In the genomic region with DNA sequence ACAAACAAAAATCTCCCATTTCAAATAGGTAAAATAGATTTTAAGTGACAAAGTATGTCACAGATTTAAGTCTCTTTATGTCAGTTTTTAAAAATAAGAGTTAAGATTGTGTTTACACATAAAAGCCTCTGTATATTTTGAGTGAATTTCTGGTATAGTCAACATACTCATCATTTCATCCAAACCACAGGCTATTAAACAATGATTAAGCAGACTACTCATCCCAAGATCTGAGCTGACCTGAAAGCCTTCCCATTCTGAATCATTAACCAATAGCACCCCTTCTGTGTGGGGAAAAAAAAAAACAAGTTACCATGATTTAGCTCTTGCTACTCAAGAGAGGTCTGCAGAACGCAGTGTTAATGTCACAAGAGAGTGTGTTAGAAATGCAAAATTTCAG, we compare ENCODE assay signal across 16 cellular contexts.
DNase-seq lines count a peak whose midpoint lies in the region; ATAC-seq and TF ChIP-seq lines count a peak whose summit lies in the region.
"Had no signal": no experiment of that assay in that cellular context is flagged by ENCODE, and none has a peak within 500 bp of the region (broad histone marks: within the 10 kb centered on the region; RNA-seq: fewer than 3 reads in every experiment).

No MANE protein-coding gene starts in this region.

- TF ChIP-seq CTCF in AG04449 (IDR thresholded peaks at IDR 0.05; ENCODE audit: insufficient read depth, low read length, missing control alignments), result no peak
- TF ChIP-seq CTCF in foreskin keratinocyte (conservative IDR thresholded peaks at IDR 0.05), result no peak
- no peak for TF ChIP-seq CTCF in activated CD8-positive, alpha-beta T cell treated with anti-CD3 and anti-CD28 coated beads for 36 hours (IDR thresholded peaks at IDR 0.05)

- ATAC-seq in SK-N-SH treated with all-trans-retinoic acid at 6 μM for 48 hours, result peak; percentile 36; the same call in 2 of the 3 replicates
- ATAC-seq in foreskin keratinocyte, result peak; percentile 55
- no peak for ATAC-seq in HG03565 (IDR thresholded peaks at IDR 0.05; ENCODE audit: unreplicated experiment)
- no peak for ATAC-seq in activated CD8-positive, alpha-beta T cell treated with anti-CD3 and anti-CD28 coated beads for 36 hours
- ATAC-seq: left lobe of liver had no signal

- H2BK12ac ChIP-seq in neuronal stem cell (ENCODE audit: low read length), result no peak overlapping the region

- H3K27me3 Mint-ChIP-seq in activated CD8-positive, alpha-beta T cell treated with anti-CD3 and anti-CD28 coated beads for 36 hours, result no peaks in the 10 kb centered on the region

- no peak overlapping the region for H2BK120ac ChIP-seq in neuronal stem cell (ENCODE audit: low read depth, low read length)

- DNase-seq in AG04449 (ENCODE audit: low read depth, low spot score), result peak; percentile 4
- DNase-seq in GM23248, result peak; percentile 77
- DNase-seq in foreskin keratinocyte, result peak in 1 of 2 donors; percentile 26
- no peak for DNase-seq in neuronal stem cell (ENCODE audit: low spot score)
- no peak for DNase-seq in T-helper 9 cell
- no peak for DNase-seq in activated CD8-positive, alpha-beta T cell treated with anti-CD3 and anti-CD28 coated beads for 36 hours
- DNase-seq: amniotic stem cell, hypothalamus, NCI-H2081, NCI-H524 treated with DMSO at 0.1 percent for 48 hours, PC-9, transverse colon, WERI-Rb-1 had no signal

- no peaks in the 10 kb centered on the region for H4K20me1 ChIP-seq in GM23248 (ENCODE audit: insufficient read depth)

- H3K4ac ChIP-seq in neuronal stem cell (ENCODE audit: low read length), result no peak overlapping the region

- H2AFZ ChIP-seq in GM23248, result no peak overlapping the region
- H2AFZ ChIP-seq in neuronal stem cell (ENCODE audit: low read length), result no peak overlapping the region
- H2AFZ ChIP-seq: PC-9 had no signal

- no peak overlapping the region for H3K4me3 ChIP-seq in AG04449 (ENCODE audit: low read depth, low read length)
- H3K4me3 ChIP-seq in GM23248, result no peak overlapping the region
- H3K4me3 ChIP-seq in neuronal stem cell (ENCODE audit: low read length in 2 of 2), result no peak overlapping the region
- H3K4me3 ChIP-seq: PC-9, transverse colon had no signal

- no peak overlapping the region for H2AK5ac ChIP-seq in neuronal stem cell (ENCODE audit: low read depth, low read length)

- H3K4me1 ChIP-seq in GM23248 (ENCODE audit: insufficient read depth), result 0 out of 2 replicates have a peak, but pooled peaks cover 8% of the 10 kb centered on the region
- H3K4me1 ChIP-seq in foreskin keratinocyte, result no peaks in the 10 kb centered on the region
- H3K4me1 ChIP-seq in neuronal stem cell (ENCODE audit: control insufficient read depth in 2 of 2, insufficient read depth in 1 of 2, low read depth in 1 of 2, low read length in 2 of 2), result peaks cover 0 to 11% of the 10 kb centered on the region in 2 donors
- H3K4me1 ChIP-seq: transverse colon had no signal

- H3K4me2 ChIP-seq in GM23248 (ENCODE audit: unreplicated experiment) (no peak overlapping the region), neuronal stem cell (ENCODE audit: insufficient read depth, low read length, poor library complexity, severe bottlenecking) (no peak overlapping the region)
- H3K4me2 ChIP-seq: PC-9 had no signal

- H3K18ac ChIP-seq in neuronal stem cell (ENCODE audit: low read length), result no peak overlapping the region

- WGBS in GM23248 (ENCODE audit: low coverage in 1 of 2, low lambda C conversion rate in 2 of 2, missing lambda C conversion rate in 2 of 2), 2 experiments, result 76 to 78% methylated on average over 1 of the region's 1 CpG
- WGBS in neuronal stem cell (ENCODE audit: extremely low coverage in 2 of 2, insufficient read length in 2 of 2, insufficient replicate concordance in 1 of 2), 2 donors, result no CpG with 5 or more reads among the region's 1 CpG

- H3K14ac ChIP-seq in neuronal stem cell (ENCODE audit: low read length), result no peak overlapping the region

- no peak overlapping the region for H3K4me3 Mint-ChIP-seq in activated CD8-positive, alpha-beta T cell treated with anti-CD3 and anti-CD28 coated beads for 36 hours

- no peak overlapping the region for H3K27ac ChIP-seq in GM23248
- H3K27ac ChIP-seq in foreskin keratinocyte, result no peak overlapping the region
- H3K27ac ChIP-seq in neuronal stem cell (replicated peaks; ENCODE audit: low read length), result no peak overlapping the region
- H3K27ac ChIP-seq: PC-9, transverse colon, WERI-Rb-1 had no signal

- intact Hi-C loops in activated CD8-positive, alpha-beta T cell treated with anti-CD3 and anti-CD28 coated beads for 36 hours (cut with micrococcal nuclease), result no loop called here

- H3K27me3 ChIP-seq in GM23248 (replicated peaks; ENCODE audit: insufficient read depth) (no peaks in the 10 kb centered on the region), foreskin keratinocyte (no peaks in the 10 kb centered on the region), neuronal stem cell (ENCODE audit: control insufficient read depth in 3 of 3, insufficient read depth in 3 of 3, low read depth in 1 of 3, low read length in 3 of 3) (no peaks in the 10 kb centered on the region)
- H3K27me3 ChIP-seq: transverse colon had no signal

- no peaks in the 10 kb centered on the region for H3K9me2 ChIP-seq in GM23248 (ENCODE audit: insufficient read depth)

- H3K9me3 Mint-ChIP-seq in activated CD8-positive, alpha-beta T cell treated with anti-CD3 and anti-CD28 coated beads for 36 hours, result no peaks in the 10 kb centered on the region

- no peak overlapping the region for H2BK15ac ChIP-seq in neuronal stem cell (ENCODE audit: low read length)

- H2BK5ac ChIP-seq in neuronal stem cell (ENCODE audit: low read length), result no peak overlapping the region

- no peak overlapping the region for H4K91ac ChIP-seq in neuronal stem cell (ENCODE audit: low read depth, low read length, poor library complexity)

- in situ Hi-C loops in GM23248 (cut with MboI), result no loop called here

- no peaks in the 10 kb centered on the region for H3K9me3 ChIP-seq in GM23248 (ENCODE audit: low read depth)
- H3K9me3 ChIP-seq in neuronal stem cell (replicated peaks in 1 of 2; ENCODE audit: control insufficient read depth in 2 of 2, insufficient read depth in 1 of 2, low read depth in 1 of 2, low read length in 2 of 2), result no peaks in the 10 kb centered on the region
- H3K9me3 ChIP-seq: transverse colon had no signal

- H3K36me3 ChIP-seq in GM23248 (ENCODE audit: low read depth) (no peaks in the 10 kb centered on the region), neuronal stem cell (replicated peaks in 1 of 2; ENCODE audit: control insufficient read depth in 2 of 2, insufficient read depth in 2 of 2, low read length in 2 of 2) (no peaks in the 10 kb centered on the region)
- H3K36me3 ChIP-seq: transverse colon, WERI-Rb-1 had no signal

- POLR2A ChIA-PET in AG04449 (lab: Yijun Ruan, JAX), result no interaction called here
- POLR2A ChIA-PET in activated CD8-positive, alpha-beta T cell treated with anti-CD3 and anti-CD28 coated beads for 36 hours (lab: Charles Lee), result no interaction called here

- no peaks in the 10 kb centered on the region for H3F3A ChIP-seq in GM23248 (ENCODE audit: insufficient read depth)

- H3K4me1 Mint-ChIP-seq in activated CD8-positive, alpha-beta T cell treated with anti-CD3 and anti-CD28 coated beads for 36 hours (ENCODE audit: low read depth), result no peaks in the 10 kb centered on the region

- H3K36me3 Mint-ChIP-seq in activated CD8-positive, alpha-beta T cell treated with anti-CD3 and anti-CD28 coated beads for 36 hours (ENCODE audit: low read depth), result no peaks in the 10 kb centered on the region

- H3K23ac ChIP-seq in neuronal stem cell (ENCODE audit: low read depth, low read length, poor library complexity), result no peak overlapping the region

- H3K27ac Mint-ChIP-seq in activated CD8-positive, alpha-beta T cell treated with anti-CD3 and anti-CD28 coated beads for 36 hours, result no peak overlapping the region

- H3K79me2 ChIP-seq in GM23248 (ENCODE audit: insufficient read depth), result no peaks in the 10 kb centered on the region

- CTCF ChIA-PET in AG04449 (lab: Yijun Ruan, JAX), result no interaction called here
- CTCF ChIA-PET in activated CD8-positive, alpha-beta T cell treated with anti-CD3 and anti-CD28 coated beads for 36 hours (lab: Charles Lee), result no interaction called here

- H3K79me1 ChIP-seq in neuronal stem cell (ENCODE audit: low read depth, low read length), result no peaks in the 10 kb centered on the region

- H3K9ac ChIP-seq in GM23248, result no peak overlapping the region
- H3K9ac ChIP-seq in neuronal stem cell (ENCODE audit: low read depth, low read length, poor library complexity), result no peak overlapping the region

- no peak overlapping the region for H4K8ac ChIP-seq in neuronal stem cell (ENCODE audit: low read depth, low read length)

TF ChIP-seq in SK-N-SH treated with all-trans-retinoic acid at 6 μM for 48 hours, 23 proteins besides CTCF, POLR2A, EP300 and RAD21 (continues in another document):
- TF ChIP-seq, protein P1, sequence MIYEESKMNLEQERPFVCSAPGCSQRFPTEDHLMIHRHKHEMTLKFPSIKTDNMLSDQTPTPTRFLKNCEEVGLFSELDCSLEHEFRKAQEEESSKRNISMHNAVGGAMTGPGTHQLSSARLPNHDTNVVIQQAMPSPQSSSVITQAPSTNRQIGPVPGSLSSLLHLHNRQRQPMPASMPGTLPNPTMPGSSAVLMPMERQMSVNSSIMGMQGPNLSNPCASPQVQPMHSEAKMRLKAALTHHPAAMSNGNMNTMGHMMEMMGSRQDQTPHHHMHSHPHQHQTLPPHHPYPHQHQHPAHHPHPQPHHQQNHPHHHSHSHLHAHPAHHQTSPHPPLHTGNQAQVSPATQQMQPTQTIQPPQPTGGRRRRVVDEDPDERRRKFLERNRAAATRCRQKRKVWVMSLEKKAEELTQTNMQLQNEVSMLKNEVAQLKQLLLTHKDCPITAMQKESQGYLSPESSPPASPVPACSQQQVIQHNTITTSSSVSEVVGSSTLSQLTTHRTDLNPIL (CRISPR knock-in tag; IDR thresholded peaks at IDR 0.05; ENCODE audit: low read depth), result no peak
- TF ChIP-seq TCF4 (CRISPR knock-in tag; IDR thresholded peaks at IDR 0.05; ENCODE audit: borderline replicate concordance) (no peak), ZFP30 (CRISPR knock-in tag; IDR thresholded peaks at IDR 0.05) (no peak), ISL1 (CRISPR knock-in tag; IDR thresholded peaks at IDR 0.05) (no peak), ZC3H10 (CRISPR knock-in tag; IDR thresholded peaks at IDR 0.05) (no peak), PPARA (CRISPR knock-in tag; IDR thresholded peaks at IDR 0.05; ENCODE audit: borderline replicate concordance) (no peak), ZFP3 (CRISPR knock-in tag; IDR thresholded peaks at IDR 0.05) (no peak), ZNF70 (CRISPR knock-in tag; IDR thresholded peaks at IDR 0.05) (no peak)

Comparison
In these comparisons a context has a peak if more than half of its experiments do, and no peak if none do; other contexts are left out.
1. DNase-seq: peak in AG04449 (single experiment) and GM23248 (single experiment); none in neuronal stem cell (single experiment), T-helper 9 cell (single experiment) and activated CD8-positive, alpha-beta T cell treated with anti-CD3 and anti-CD28 coated beads for 36 hours (single experiment).
2. ATAC-seq: peak in SK-N-SH treated with all-trans-retinoic acid at 6 μM for 48 hours (single experiment) and foreskin keratinocyte (single experiment); none in HG03565 (single experiment) and activated CD8-positive, alpha-beta T cell treated with anti-CD3 and anti-CD28 coated beads for 36 hours (single experiment).